In genomic region chr10:132149917-132150316, GRCh38 we compare ENCODE assay signal across 20 cellular contexts. TPM values are rescaled to one million over a fixed set of nuclear protein-coding genes. Genes with fewer than 3 reads are reported as not detected.
"Had no signal": no experiment of that assay in that cellular context is flagged by ENCODE, and none has a peak within 500 bp of the region (broad histone marks: within the 10 kb centered on the region; RNA-seq: fewer than 3 reads in every experiment).

No MANE protein-coding gene starts in this region.

- H3K27me3 Mint-ChIP-seq: activated CD4-positive, alpha-beta memory T cell treated with anti-CD3 and anti-CD28 coated beads for 36 hours; activated CD8-positive, alpha-beta memory T cell treated with anti-CD3 and anti-CD28 coated beads, Interleukin-2, amount 10 ng/mL, durations not matched to agents 7 days and 5 days; activated naive CD4-positive, alpha-beta T cell treated with anti-CD3 and anti-CD28 coated beads, Interleukin-2, amount 50 U/mL, for 24 hours; progenitor cell of endocrine pancreas; stimulated activated naive CD8-positive, alpha-beta T cell treated with anti-CD3 and anti-CD28 coated beads, Interleukin-15, Interleukin-2, amounts not matched to agents 100 ng/mL and 50 ng/mL, for 24 hours; T-cell had no signal

- H3K27ac Mint-ChIP-seq: activated CD4-positive, alpha-beta memory T cell treated with anti-CD3 and anti-CD28 coated beads for 36 hours; activated CD8-positive, alpha-beta memory T cell treated with anti-CD3 and anti-CD28 coated beads, Interleukin-2, amount 10 ng/mL, durations not matched to agents 7 days and 5 days; activated naive CD4-positive, alpha-beta T cell treated with anti-CD3 and anti-CD28 coated beads, Interleukin-2, amount 50 U/mL, for 24 hours; activated T-helper 2 cell treated with anti-CD3 and anti-CD28 coated beads, Interferon-gamma antibody, Interleukin-2, Interleukin-4, amounts not matched to agents 10 μg/mL and 5 μg/mL and 100 μg/mL, durations not matched to agents 14 hours and 24 hours and 36 hours; dendritic cell treated with granulocyte-macrophage colony-stimulating factor and Interleukin-4, amounts not matched to agents 40 ng/mL and 50 ng/mL, for 4 days; immature natural killer cell; progenitor cell of endocrine pancreas; stimulated activated naive CD8-positive, alpha-beta T cell treated with anti-CD3 and anti-CD28 coated beads, Interleukin-15, Interleukin-2, amounts not matched to agents 100 ng/mL and 50 ng/mL, for 24 hours; T-cell had no signal

- ATAC-seq: activated CD4-positive, CD25-positive, alpha-beta regulatory T cell treated with anti-CD3 and anti-CD28 coated beads, Interleukin-2, amount 50 U/mL, for 24 hours; activated CD8-positive, alpha-beta memory T cell treated with anti-CD3 and anti-CD28 coated beads, Interleukin-2, amount 10 ng/mL, durations not matched to agents 7 days and 5 days; esophagus mucosa; gastrocnemius medialis; heart left ventricle; right cardiac atrium; SK-N-SH treated with all-trans-retinoic acid at 6 μM for 48 hours; T-cell had no signal

- H3K9me3 ChIP-seq: gastrocnemius medialis, heart left ventricle, tibial nerve, vagina had no signal

- H3K4me3 Mint-ChIP-seq: activated CD4-positive, alpha-beta memory T cell treated with anti-CD3 and anti-CD28 coated beads for 36 hours; activated CD8-positive, alpha-beta memory T cell treated with anti-CD3 and anti-CD28 coated beads, Interleukin-2, amount 10 ng/mL, durations not matched to agents 7 days and 5 days; activated naive CD4-positive, alpha-beta T cell treated with anti-CD3 and anti-CD28 coated beads, Interleukin-2, amount 50 U/mL, for 24 hours; dendritic cell treated with granulocyte-macrophage colony-stimulating factor and Interleukin-4, amounts not matched to agents 40 ng/mL and 50 ng/mL, for 4 days; immature natural killer cell; stimulated activated naive CD8-positive, alpha-beta T cell treated with anti-CD3 and anti-CD28 coated beads, Interleukin-15, Interleukin-2, amounts not matched to agents 100 ng/mL and 50 ng/mL, for 24 hours; T-cell had no signal

- H3K27me3 ChIP-seq: gastrocnemius medialis, heart left ventricle, tibial nerve, vagina had no signal

- H3K4me1 ChIP-seq: gastrocnemius medialis, heart left ventricle, tibial nerve, vagina had no signal

- H3K4me3 ChIP-seq: gastrocnemius medialis, heart left ventricle, lung, tibial nerve, vagina had no signal

- H3K27ac ChIP-seq: gastrocnemius medialis, heart left ventricle, tibial nerve, vagina had no signal

- H3K4me1 Mint-ChIP-seq: activated CD8-positive, alpha-beta memory T cell treated with anti-CD3 and anti-CD28 coated beads, Interleukin-2, amount 10 ng/mL, durations not matched to agents 7 days and 5 days; activated naive CD4-positive, alpha-beta T cell treated with anti-CD3 and anti-CD28 coated beads, Interleukin-2, amount 50 U/mL, for 24 hours; immature natural killer cell; T-cell had no signal

- H3K36me3 Mint-ChIP-seq: activated CD4-positive, alpha-beta memory T cell treated with anti-CD3 and anti-CD28 coated beads for 36 hours; activated CD8-positive, alpha-beta memory T cell treated with anti-CD3 and anti-CD28 coated beads, Interleukin-2, amount 10 ng/mL, durations not matched to agents 7 days and 5 days; activated naive CD4-positive, alpha-beta T cell treated with anti-CD3 and anti-CD28 coated beads, Interleukin-2, amount 50 U/mL, for 24 hours; immature natural killer cell; T-cell had no signal

- H3K9me3 Mint-ChIP-seq: activated CD4-positive, alpha-beta memory T cell treated with anti-CD3 and anti-CD28 coated beads for 36 hours; activated naive CD4-positive, alpha-beta T cell treated with anti-CD3 and anti-CD28 coated beads, Interleukin-2, amount 50 U/mL, for 24 hours; activated T-helper 2 cell treated with anti-CD3 and anti-CD28 coated beads, Interferon-gamma antibody, Interleukin-2, Interleukin-4, amounts not matched to agents 10 μg/mL and 5 μg/mL and 100 μg/mL, durations not matched to agents 14 hours and 24 hours and 36 hours; dendritic cell treated with granulocyte-macrophage colony-stimulating factor and Interleukin-4, amounts not matched to agents 40 ng/mL and 50 ng/mL, for 4 days; immature natural killer cell; stimulated activated naive CD8-positive, alpha-beta T cell treated with anti-CD3 and anti-CD28 coated beads, Interleukin-15, Interleukin-2, amounts not matched to agents 100 ng/mL and 50 ng/mL, for 24 hours; T-cell had no signal

- H3K36me3 ChIP-seq: gastrocnemius medialis, vagina had no signal

- DNase-seq: activated CD4-positive, alpha-beta memory T cell treated with anti-CD3 and anti-CD28 coated beads for 36 hours; activated CD8-positive, alpha-beta memory T cell treated with anti-CD3 and anti-CD28 coated beads, Interleukin-2, amount 10 ng/mL, durations not matched to agents 7 days and 5 days; activated T-cell treated with anti-CD3 and anti-CD28 coated beads, Interleukin-2, amount 50 U/mL, for 1 hour; effector CD8-positive, alpha-beta T cell; gastrocnemius medialis; immature natural killer cell; T-cell had no signal

RNA-seq across cellular contexts. Expression of gene DPYSL4, which starts 36.8 kb away (rescaled TPM):
- polyA plus RNA-seq: immature natural killer cell had no signal
